In genomic region chr5:124648902-124649467, GRCh38 we compare ENCODE assay signal across 9 cellular contexts.
DNase-seq lines count a peak whose midpoint lies in the region; ATAC-seq and TF ChIP-seq lines count a peak whose summit lies in the region.
"Had no signal": no experiment of that assay in that cellular context is flagged by ENCODE, and none has a peak within 500 bp of the region (broad histone marks: within the 10 kb centered on the region; RNA-seq: fewer than 3 reads in every experiment).

No MANE protein-coding gene starts in this region.

- DNase-seq in CD14-positive monocyte (ENCODE audit: low spot score) (no peak), NCI-H146 treated with DMSO at 0.1 percent for 48 hours (lab: John Stamatoyannopoulos, UW; ENCODE audit: unreplicated experiment) (peak; percentile 22), brain microvascular endothelial cell (no peak), naive B cell (no peak)
- DNase-seq in central memory CD4-positive, alpha-beta T cell: no peak
- no peak for DNase-seq in stimulated activated naive CD4-positive, alpha-beta T cell treated with Interleukin-2 at 50 U/mL for 16 hours (lab: John Stamatoyannopoulos, UW)

- H3K27me3 Mint-ChIP-seq in CD14-positive monocyte (ENCODE audit: low read depth in 3 of 3) (peaks cover 54 to 82% (median 60%) of the 10 kb centered on the region in 3 donors), naive B cell (peaks cover 6 to 14% (median 11%) of the 10 kb centered on the region in 3 donors)

- H3K36me3 ChIP-seq in brain microvascular endothelial cell (replicated peaks): no peaks in the 10 kb centered on the region

- H3K36me3 Mint-ChIP-seq in CD14-positive monocyte: peaks cover 7 to 14% of the 10 kb centered on the region in 2 donors
- peaks cover 0 to 9% of the 10 kb centered on the region in 2 donors for H3K36me3 Mint-ChIP-seq in naive B cell

- H3K4me1 Mint-ChIP-seq in CD14-positive monocyte: peaks cover 41% of the 10 kb centered on the region
- peaks cover 55 to 85% (median 76%) of the 10 kb centered on the region in 3 donors for H3K4me1 Mint-ChIP-seq in naive B cell

- intact Hi-C loops in CD14-positive monocyte (cut with micrococcal nuclease): loop anchor here in 1 of 2 donors (10.0 kb wide), 1 partner anchor 96 kb away; the partner anchor contains the start of gene ZNF608

- no peak for ATAC-seq in naive B cell (ENCODE audit: low read depth in 2 of 2)
- no peak for ATAC-seq in GM19351 (IDR thresholded peaks at IDR 0.05; ENCODE audit: unreplicated experiment)
- ATAC-seq in HG02610 (IDR thresholded peaks at IDR 0.05; ENCODE audit: unreplicated experiment): no peak

- peaks cover 0 to 10% (median 0%) of the 10 kb centered on the region in 7 donors for H3K9me3 Mint-ChIP-seq in CD14-positive monocyte
- H3K9me3 Mint-ChIP-seq in naive B cell: no peaks in the 10 kb centered on the region

- H3K4me3 Mint-ChIP-seq in CD14-positive monocyte (peak overlapping the region in 1 of 2 donors; percentile 86), naive B cell (peak overlapping the region; percentile 76 to 90 (median 86))

- no peak for TF ChIP-seq CTCF in CD14-positive monocyte (IDR thresholded peaks at IDR 0.05)
- TF ChIP-seq CTCF in brain microvascular endothelial cell (IDR thresholded peaks at IDR 0.05; ENCODE audit: low read depth, low read length, missing control alignments): no peak

- H3K27ac Mint-ChIP-seq in CD14-positive monocyte: peak overlapping the region in 4 of 7 donors; percentile 18 to 84 (median 60)
- H3K27ac Mint-ChIP-seq in naive B cell: peak overlapping the region; percentile 70 to 97 (median 94)

- H3K4me3 ChIP-seq in brain microvascular endothelial cell (ENCODE audit: low read depth, low read length): no peak overlapping the region

- H3K27me3 ChIP-seq in brain microvascular endothelial cell (replicated peaks): no peaks in the 10 kb centered on the region

- in situ Hi-C loops in brain microvascular endothelial cell (cut with HindIII; ENCODE audit: low pct_ligation_motif_present, low sequenced_read_pairs): no loop called here

- peak overlapping the region; percentile 32 for H3K27ac ChIP-seq in brain microvascular endothelial cell
- H3K27ac ChIP-seq: C4-2B had no signal
